In genomic region chr1:193457676-193458075, GRCh38 we compare ENCODE assay signal across 12 cellular contexts.
DNase-seq lines count a peak whose midpoint lies in the region; ATAC-seq lines count a peak whose summit lies in the region.
"Had no signal": no experiment of that assay in that cellular context is flagged by ENCODE, and none has a peak within 500 bp of the region (broad histone marks: within the 10 kb centered on the region; RNA-seq: fewer than 3 reads in every experiment).

No MANE protein-coding gene starts in this region.

- H3K4me3 Mint-ChIP-seq in activated T-cell treated with anti-CD3 and anti-CD28 coated beads, Interleukin-2, amount 50 U/mL, for 72 hours = no peak overlapping the region
- H3K4me3 Mint-ChIP-seq: activated B cell treated with CpG ODN at 0.5 μM for 24 hours, mesothelial cell of epicardium had no signal

- no peaks in the 10 kb centered on the region for H3K9me3 Mint-ChIP-seq in activated T-cell treated with anti-CD3 and anti-CD28 coated beads, Interleukin-2, amount 50 U/mL, for 72 hours
- H3K9me3 Mint-ChIP-seq: activated B cell treated with CpG ODN at 0.5 μM for 24 hours; activated T-cell treated with anti-CD3 and anti-CD28 coated beads, Interleukin-2, amount 50 U/mL, for 24 hours; mesothelial cell of epicardium had no signal

- no peak for DNase-seq in activated T-cell treated with anti-CD3 and anti-CD28 coated beads, Interleukin-2, amount 50 U/mL, for 72 hours
- DNase-seq in activated T-cell treated with anti-CD3 and anti-CD28 coated beads, Interleukin-2, amount 50 U/mL, for 48 hours = no peak
- DNase-seq in NCI-H345 treated with DMSO at 0.1 percent for 48 hours (lab: John Stamatoyannopoulos, UW; ENCODE audit: unreplicated experiment) (peak; percentile 46), dedifferentiated amniotic fluid mesenchymal stem cell (ENCODE audit: extremely low spot score) (peak; percentile 32), renal cortical epithelial cell (ENCODE audit: low read depth) (peak; percentile 67), CD1c-positive myeloid dendritic cell (ENCODE audit: extremely low spot score) (no peak)
- no peak for DNase-seq in stimulated activated naive CD4-positive, alpha-beta T cell (lab: John Stamatoyannopoulos, UW)
- DNase-seq: activated B cell treated with CpG ODN at 0.5 μM for 24 hours; activated T-cell treated with anti-CD3 and anti-CD28 coated beads, Interleukin-2, amount 50 U/mL, for 24 hours; ovary had no signal

- peaks cover 16% of the 10 kb centered on the region for H3K4me1 Mint-ChIP-seq in activated T-cell treated with anti-CD3 and anti-CD28 coated beads, Interleukin-2, amount 50 U/mL, for 72 hours (ENCODE audit: low read depth)

- H3K27me3 Mint-ChIP-seq in activated T-cell treated with anti-CD3 and anti-CD28 coated beads, Interleukin-2, amount 50 U/mL, for 72 hours (ENCODE audit: low read depth) = no peaks in the 10 kb centered on the region
- H3K27me3 Mint-ChIP-seq: activated B cell treated with CpG ODN at 0.5 μM for 24 hours; activated T-cell treated with anti-CD3 and anti-CD28 coated beads, Interleukin-2, amount 50 U/mL, for 24 hours had no signal

- H3K36me3 Mint-ChIP-seq in activated T-cell treated with anti-CD3 and anti-CD28 coated beads, Interleukin-2, amount 50 U/mL, for 72 hours (ENCODE audit: insufficient read depth in 2 of 2) = no peaks in the 10 kb centered on the region
- H3K36me3 Mint-ChIP-seq: mesothelial cell of epicardium had no signal

- ATAC-seq in activated T-cell treated with anti-CD3 and anti-CD28 coated beads, Interleukin-2, amount 50 U/mL, for 72 hours (replicated peaks in 1 of 2) = peak; percentile 30 to 50
- no peak for ATAC-seq in HG02571 (IDR thresholded peaks at IDR 0.05; ENCODE audit: unreplicated experiment)

- no peak overlapping the region for H3K27ac Mint-ChIP-seq in activated T-cell treated with anti-CD3 and anti-CD28 coated beads, Interleukin-2, amount 50 U/mL, for 72 hours
- H3K27ac Mint-ChIP-seq: activated B cell treated with CpG ODN at 0.5 μM for 24 hours; activated T-cell treated with anti-CD3 and anti-CD28 coated beads, Interleukin-2, amount 50 U/mL, for 24 hours; mesothelial cell of epicardium had no signal

Comparison
In these comparisons a context has a peak if more than half of its experiments do, and no peak if none do; other contexts are left out.
1. DNase-seq: peak in NCI-H345 treated with DMSO at 0.1 percent for 48 hours (single experiment), dedifferentiated amniotic fluid mesenchymal stem cell (single experiment) and renal cortical epithelial cell (single experiment); none in activated T-cell treated with anti-CD3 and anti-CD28 coated beads, Interleukin-2, amount 50 U/mL, for 72 hours (0 of 2), activated T-cell treated with anti-CD3 and anti-CD28 coated beads, Interleukin-2, amount 50 U/mL, for 48 hours (0 of 2), CD1c-positive myeloid dendritic cell (single experiment) and stimulated activated naive CD4-positive, alpha-beta T cell (0 of 6).